In the genomic region with DNA sequence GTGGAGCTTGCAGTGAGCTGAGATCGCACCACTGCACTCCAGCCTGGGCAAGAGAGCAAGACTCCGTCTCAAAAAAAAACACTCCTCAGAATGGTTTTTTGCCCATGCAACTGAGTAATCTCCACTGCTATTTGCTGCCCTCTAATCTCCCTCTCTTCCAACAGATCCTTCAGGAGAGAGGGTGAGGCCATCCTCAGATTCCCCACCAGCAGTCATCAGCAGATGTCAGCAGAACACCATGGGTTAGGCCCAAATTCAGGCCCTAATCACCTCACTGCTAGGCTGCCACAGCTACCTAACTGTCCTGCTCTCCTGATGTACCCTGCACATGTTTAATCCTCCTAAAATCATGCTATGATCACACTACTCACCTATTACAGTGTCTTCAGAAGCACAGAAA, we compare ENCODE assay signal across 11 cellular contexts.
DNase-seq lines count a peak whose midpoint lies in the region; FAIRE-seq and TF ChIP-seq lines count a peak whose summit lies in the region.
"Had no signal": no experiment of that assay in that cellular context is flagged by ENCODE, and none has a peak within 500 bp of the region (broad histone marks: within the 10 kb centered on the region; RNA-seq: fewer than 3 reads in every experiment).

No MANE protein-coding gene starts in this region.

- no peak overlapping the region for H3K56ac ChIP-seq in H1 (replicated peaks; ENCODE audit: insufficient read length, low read depth, low read length)

- peak; percentile 62 to 68 for TF ChIP-seq RAD21 in H1 (IDR thresholded peaks at IDR 0.05 in 1 of 2, conservative IDR thresholded peaks at IDR 0.05 in 1 of 2; ENCODE audit: low read depth in 2 of 2, low read length in 2 of 2)

- TF ChIP-seq EP300 in H1 (IDR thresholded peaks at IDR 0.05; ENCODE audit: borderline replicate concordance in 1 of 2, low read depth in 2 of 2, low read length in 2 of 2), result no peak

- no peak overlapping the region for H3K9ac ChIP-seq in H1 (replicated peaks in 1 of 4; ENCODE audit: extremely low read depth in 1 of 4, low read depth in 3 of 4, low read length in 3 of 4)

- WGBS in H1 (ENCODE audit: extremely low coverage in 1 of 2, insufficient coverage in 1 of 2, insufficient read length in 1 of 2, insufficient replicate concordance in 2 of 2, low coverage in 1 of 2, low lambda C conversion rate in 2 of 2, missing lambda C conversion rate in 1 of 2), 2 experiments, result 97% methylated on average over 2 of the region's 2 CpGs; no CpG with 5 or more reads in 1 of the 2 experiments

- H3K4me3 ChIP-seq in A673 (ENCODE audit: low read depth, low read length, poor library complexity, severe bottlenecking) (no peak overlapping the region), H1 (ENCODE audit: extremely low read depth in 1 of 4, insufficient read depth in 2 of 4, low read depth in 3 of 4, low read length in 4 of 4) (no peak overlapping the region)
- H3K4me3 ChIP-seq: SK-N-MC had no signal

- no peaks in the 10 kb centered on the region for H3K4me1 ChIP-seq in A673 (ENCODE audit: insufficient read depth, low read length, poor library complexity, severe bottlenecking)
- no peaks in the 10 kb centered on the region for H3K4me1 ChIP-seq in H1 (replicated peaks in 1 of 4; ENCODE audit: control insufficient read depth in 3 of 4, insufficient read depth in 4 of 4, low read length in 3 of 4)

- H3K27ac ChIP-seq in A673 (ENCODE audit: low read depth, low read length, poor library complexity, severe bottlenecking) (no peak overlapping the region), H1 (ENCODE audit: low read depth, low read length) (no peak overlapping the region)
- H3K27ac ChIP-seq: SK-N-MC had no signal

- H4K5ac ChIP-seq in H1 (ENCODE audit: insufficient read length, low read depth, low read length), result no peak overlapping the region

- H3K9me3 Mint-ChIP-seq in type B pancreatic cell, result no peaks in the 10 kb centered on the region

- CTCF ChIA-PET in A673 (lab: Charles Lee), result interaction anchor here (0.8 kb wide), 1 partner anchor 11 kb away, joined by 3 read pairs; no protein-coding TSS in a partner anchor
- CTCF ChIA-PET in H1 (lab: Charles Lee; ENCODE audit: partially characterized antibody), result interaction anchor here (0.6 to 3.5 kb wide), 8 partner anchors 10 to 1013 kb away, joined by 3 to 29 read pairs (median 4); no protein-coding TSS in a partner anchor

- H3K4me2 ChIP-seq in H1 (ENCODE audit: insufficient read depth in 1 of 2, low read depth in 2 of 2, low read length in 2 of 2), result no peak overlapping the region

- H2BK5ac ChIP-seq in H1 (ENCODE audit: low read depth, low read length), result no peak overlapping the region

- H2AK5ac ChIP-seq in H1 (ENCODE audit: low read depth, low read length), result no peak overlapping the region

- no peak overlapping the region for H3K4me3 Mint-ChIP-seq in type B pancreatic cell

- no peaks in the 10 kb centered on the region for H3K27me3 Mint-ChIP-seq in type B pancreatic cell

- 0 out of 2 replicates have a peak, but pooled peaks cover 1% of the 10 kb centered on the region for H3K23me2 ChIP-seq in H1 (ENCODE audit: low read depth, low read length)

- H2BK15ac ChIP-seq in H1 (ENCODE audit: low read length), result no peak overlapping the region

- no peaks in the 10 kb centered on the region for H3K79me1 ChIP-seq in H1 (ENCODE audit: low read depth, low read length)

- H3K4me1 Mint-ChIP-seq in type B pancreatic cell (ENCODE audit: unreplicated experiment), result no peaks in the 10 kb centered on the region

- H3K14ac ChIP-seq in H1 (ENCODE audit: insufficient read length), result no peak overlapping the region

- TF ChIP-seq POLR2A in H1 (IDR thresholded peaks at IDR 0.05; ENCODE audit: control extremely low read depth in 1 of 2, low read depth in 2 of 2, low read length in 2 of 2), result no peak

- no peak overlapping the region for H2BK12ac ChIP-seq in H1 (ENCODE audit: low read depth, low read length)

- no TSS peak for BruUV-seq in A673 (replicated peaks; lab: Mats Ljungman, UMichigan)

- no peak overlapping the region for H4K8ac ChIP-seq in H1 (ENCODE audit: extremely low read depth, insufficient read depth, low read length)

- H3K36me3 ChIP-seq in A673 (ENCODE audit: insufficient read depth, low read length, poor library complexity, severe bottlenecking) (no peaks in the 10 kb centered on the region), H1 (ENCODE audit: control insufficient read depth in 2 of 4, insufficient read depth in 4 of 4, low read length in 3 of 4) (no peaks in the 10 kb centered on the region)

- H3K4ac ChIP-seq in H1 (replicated peaks; ENCODE audit: insufficient read length, low read depth, low read length), result no peak overlapping the region

- H4K20me1 ChIP-seq in H1 (replicated peaks in 1 of 2; ENCODE audit: control insufficient read depth in 1 of 2, insufficient read depth in 2 of 2, low read length in 2 of 2), result no peaks in the 10 kb centered on the region

- H3K9me3 ChIP-seq in A673 (ENCODE audit: low read depth, low read length, poor library complexity, severe bottlenecking), result no peaks in the 10 kb centered on the region
- no peaks in the 10 kb centered on the region for H3K9me3 ChIP-seq in H1 (ENCODE audit: insufficient read depth in 2 of 2, low read depth in 1 of 2, low read length in 1 of 2)

- POLR2A ChIA-PET in A673 (lab: Charles Lee; ENCODE audit: low non-redundant PET), result no interaction called here
- POLR2A ChIA-PET in H1 (lab: Charles Lee; ENCODE audit: partially characterized antibody), result interaction anchor here (0.6 kb wide), 2 partner anchors 11 to 169 kb away, joined by 3 to 4 read pairs; no protein-coding TSS in a partner anchor

- no peak overlapping the region for H3K18ac ChIP-seq in H1 (ENCODE audit: extremely low read depth, low read length)

- no peak overlapping the region for H2AFZ ChIP-seq in H1 (ENCODE audit: low read length)

- H3K27ac Mint-ChIP-seq in type B pancreatic cell, result no peak overlapping the region

- H3K79me2 ChIP-seq in H1 (ENCODE audit: control insufficient read depth in 1 of 2, insufficient read depth in 2 of 2, low read length in 2 of 2), result no peaks in the 10 kb centered on the region

- H2BK20ac ChIP-seq in H1 (ENCODE audit: low read length), result no peak overlapping the region

- intact Hi-C loops in A673 (cut with micrococcal nuclease; ENCODE audit: unreplicated experiment), result no loop called here

- H3K23ac ChIP-seq in H1 (ENCODE audit: insufficient read length), result no peak overlapping the region

- H4K91ac ChIP-seq in H1 (replicated peaks; ENCODE audit: insufficient read length, low read length), result no peak overlapping the region

- no peak; the same call in 1 of the 2 replicates for TF ChIP-seq CTCF in A673 (conservative IDR thresholded peaks at IDR 0.05; ENCODE audit: low read depth, low read length)
- TF ChIP-seq CTCF in GM10266 (IDR thresholded peaks at IDR 0.05; ENCODE audit: control insufficient read depth, insufficient read depth, low read depth, missing control alignments), result peak; percentile 31
- TF ChIP-seq CTCF in H1 (IDR thresholded peaks at IDR 0.05; ENCODE audit: control extremely low read depth in 1 of 3, insufficient read depth in 1 of 3, low read depth in 1 of 3, low read length in 3 of 3), result peak in 1 of 3 experiments; percentile 28; a peak in 1 of 4 replicates
- TF ChIP-seq CTCF in type B pancreatic cell (conservative IDR thresholded peaks at IDR 0.05), result no peak

- no peak for FAIRE-seq in H1 (lab: Jason Lieb, UNC)
- FAIRE-seq: small intestine had no signal

- H2BK120ac ChIP-seq in H1 (replicated peaks; ENCODE audit: low read depth, low read length), result no peak overlapping the region

- H3K36me3 Mint-ChIP-seq in type B pancreatic cell, result no peaks in the 10 kb centered on the region

- no peaks in the 10 kb centered on the region for H3K27me3 ChIP-seq in A673 (replicated peaks; ENCODE audit: insufficient read depth, low read depth, low read length, poor library complexity)
- H3K27me3 ChIP-seq in H1 (replicated peaks in 1 of 4; ENCODE audit: control insufficient read depth in 3 of 4, extremely low read depth in 1 of 4, insufficient read depth in 3 of 4, low read length in 3 of 4), result no peaks in the 10 kb centered on the region

- peak; percentile 29 for DNase-seq in A673 (ENCODE audit: low spot score)
- DNase-seq in GM10266 (ENCODE audit: extremely low spot score), result peak; percentile 22
- peak; percentile 59 for DNase-seq in LHCN-M2 (ENCODE audit: low read depth)
- DNase-seq in H1 (ENCODE audit: low read depth in 1 of 2, low spot score in 2 of 2), result no peak
- no peak for DNase-seq in T1000 (lab: John Stamatoyannopoulos, UW)
- no peak for DNase-seq in type B pancreatic cell (ENCODE audit: extremely low spot score, unreplicated experiment)
- no peak for DNase-seq in NCI-H187 (lab: John Stamatoyannopoulos, UW)
- DNase-seq in NCI-H2029 (lab: John Stamatoyannopoulos, UW), result no peak
- DNase-seq: NCI-H187 treated with DMSO at 0.1 percent for 48 hours, small intestine had no signal

TF ChIP-seq in H1, 55 proteins besides CTCF, POLR2A, EP300 and RAD21:
- TF ChIP-seq RBBP5 (IDR thresholded peaks at IDR 0.05; ENCODE audit: borderline replicate concordance, low read depth, low read length), result no peak
- no peak for TF ChIP-seq BCL11A (IDR thresholded peaks at IDR 0.05; ENCODE audit: low read depth in 2 of 2, low read length in 2 of 2)
- TF ChIP-seq SIRT6 (IDR thresholded peaks at IDR 0.05; ENCODE audit: low read length), result no peak
- no peak for TF ChIP-seq NRF1 (IDR thresholded peaks at IDR 0.05; ENCODE audit: low read depth, low read length)
- no peak for TF ChIP-seq JUN (IDR thresholded peaks at IDR 0.05; ENCODE audit: low read depth, low read length)
- TF ChIP-seq GTF2F1 (IDR thresholded peaks at IDR 0.05; ENCODE audit: borderline replicate concordance, low read depth, low read length), result no peak
- no peak for TF ChIP-seq MAFK (IDR thresholded peaks at IDR 0.05; ENCODE audit: low read depth, low read length)
- TF ChIP-seq KDM1A (IDR thresholded peaks at IDR 0.05; ENCODE audit: borderline replicate concordance, low read length), result no peak
- TF ChIP-seq HDAC2 (IDR thresholded peaks at IDR 0.05; ENCODE audit: borderline replicate concordance in 1 of 2, low read depth in 2 of 2, low read length in 2 of 2), result no peak
- TF ChIP-seq PHF8 (conservative IDR thresholded peaks at IDR 0.05; ENCODE audit: low read depth, low read length), result no peak
- no peak for TF ChIP-seq TAF7 (optimal IDR thresholded peaks at IDR 0.05; ENCODE audit: borderline replicate concordance, low read depth, low read length)
- TF ChIP-seq CHD1 (IDR thresholded peaks at IDR 0.05; ENCODE audit: low read depth, low read length), result no peak
- no peak for TF ChIP-seq SP1 (IDR thresholded peaks at IDR 0.05; ENCODE audit: low read depth, low read length)

Comparison
In these comparisons a context has a peak if more than half of its experiments do, and no peak if none do; other contexts are left out.
1. DNase-seq: peak in A673 (single experiment), GM10266 (single experiment) and LHCN-M2 (single experiment); none in H1 (0 of 2), T1000 (single experiment), type B pancreatic cell (single experiment), NCI-H187 (0 of 2) and NCI-H2029 (single experiment).